In the genomic region with DNA sequence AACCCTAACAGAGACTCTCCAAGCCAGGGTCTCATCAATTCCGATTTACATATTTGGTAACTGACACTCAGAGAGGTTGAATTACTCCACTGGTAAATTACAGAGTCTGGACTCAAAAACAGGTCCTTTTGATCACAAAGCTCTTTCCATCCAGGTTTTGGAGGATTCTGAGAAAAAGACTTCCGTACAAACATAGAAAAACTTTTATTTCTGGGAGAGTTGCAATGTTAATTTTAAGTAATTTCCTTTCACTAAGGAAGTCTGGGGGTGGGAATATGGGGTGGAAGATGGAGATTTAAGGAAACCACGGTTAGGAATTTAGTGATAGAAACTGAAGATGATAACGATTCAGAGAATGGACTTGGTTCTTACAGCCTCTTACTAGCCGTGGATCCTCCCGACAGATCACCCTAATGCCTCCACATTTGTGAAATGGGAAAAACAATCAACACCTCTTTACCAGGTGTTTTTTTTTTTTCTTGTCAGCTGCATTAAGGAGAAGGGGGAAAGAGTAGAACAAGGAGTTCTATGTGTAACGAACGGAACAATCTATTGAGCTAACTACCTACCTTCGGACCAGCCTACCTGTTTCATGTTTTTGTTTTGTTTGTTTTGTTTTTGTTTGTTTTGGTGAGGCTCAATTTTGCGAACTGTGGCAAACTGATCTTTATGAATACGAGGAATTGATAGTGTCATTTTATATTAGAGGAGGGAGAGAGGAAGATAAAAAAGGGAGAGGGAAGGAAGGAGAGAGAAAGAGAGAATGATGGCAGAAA, we compare ENCODE assay signal across 13 cellular contexts. TPM values are rescaled to one million over a fixed set of nuclear protein-coding genes. Genes with fewer than 3 reads are reported as not detected.
DNase-seq lines count a peak whose midpoint lies in the region; ATAC-seq and TF ChIP-seq lines count a peak whose summit lies in the region.
"Had no signal": no experiment of that assay in that cellular context is flagged by ENCODE, and none has a peak within 500 bp of the region (broad histone marks: within the 10 kb centered on the region; RNA-seq: fewer than 3 reads in every experiment).

No MANE protein-coding gene starts in this region.

- TF ChIP-seq POLR2A in tibial nerve (IDR thresholded peaks at IDR 0.05): no peak

- H3K27me3 ChIP-seq in left ventricle myocardium inferior (ENCODE audit: low read depth) (peaks cover 59% of the 10 kb centered on the region), tibial nerve (peaks cover 0 to 57% of the 10 kb centered on the region in 2 donors)
- H3K27me3 ChIP-seq: ascending aorta, SJCRH30 had no signal

- H3K36me3 Mint-ChIP-seq in activated CD8-positive, alpha-beta T cell treated with anti-CD3 and anti-CD28 coated beads, Interleukin-2, amount 10 ng/mL, durations not matched to agents 7 days and 5 days (ENCODE audit: low read depth): no peaks in the 10 kb centered on the region
- peaks cover 0 to 4% (median 0%) of the 10 kb centered on the region in 3 donors for H3K36me3 Mint-ChIP-seq in immature natural killer cell

- CTCF ChIA-PET in activated CD8-positive, alpha-beta T cell treated with anti-CD3 and anti-CD28 coated beads, Interleukin-2, amount 10 ng/mL, durations not matched to agents 7 days and 5 days (lab: Charles Lee): interaction anchor here (0.9 to 4.1 kb wide), 5 partner anchors 17 to 308 kb away, joined by 3 to 23 read pairs (median 4); no protein-coding TSS in a partner anchor

- H3K9me3 Mint-ChIP-seq in activated CD8-positive, alpha-beta T cell treated with anti-CD3 and anti-CD28 coated beads, Interleukin-2, amount 10 ng/mL, durations not matched to agents 7 days and 5 days (ENCODE audit: insufficient read depth): no peaks in the 10 kb centered on the region
- peaks cover 0 to 2% (median 0%) of the 10 kb centered on the region in 6 donors for H3K9me3 Mint-ChIP-seq in immature natural killer cell

- peak overlapping the region; percentile 39 for H3K4me3 Mint-ChIP-seq in activated CD8-positive, alpha-beta T cell treated with anti-CD3 and anti-CD28 coated beads, Interleukin-2, amount 10 ng/mL, durations not matched to agents 7 days and 5 days
- H3K4me3 Mint-ChIP-seq in immature natural killer cell: peak overlapping the region; percentile 45 to 79 (median 68)

- H3K27me3 Mint-ChIP-seq in activated CD8-positive, alpha-beta T cell treated with anti-CD3 and anti-CD28 coated beads, Interleukin-2, amount 10 ng/mL, durations not matched to agents 7 days and 5 days (ENCODE audit: low read depth): peaks cover 53% of the 10 kb centered on the region
- H3K27me3 Mint-ChIP-seq in immature natural killer cell (ENCODE audit: low read depth in 3 of 3): peaks cover 18 to 20% (median 18%) of the 10 kb centered on the region in 3 donors

- no peak for TF ChIP-seq EP300 in tibial nerve (IDR thresholded peaks at IDR 0.05)

- intact Hi-C loops in left ventricle myocardium inferior (cut with micrococcal nuclease) (no loop called here), cardiac septum (cut with DNase I) (loop anchor here (10.0 kb wide), 1 partner anchor 122 kb away; no protein-coding TSS in a partner anchor)

- peaks cover 35% of the 10 kb centered on the region for H3K4me1 ChIP-seq in left ventricle myocardium inferior
- H3K4me1 ChIP-seq in tibial nerve: peaks cover 0 to 25% (median 18%) of the 10 kb centered on the region in 4 donors

- 47 to 48% methylated on average over 11 of the region's 11 CpGs for WGBS in tibial nerve, 2 donors

- no peaks in the 10 kb centered on the region for H3K9me3 ChIP-seq in left ventricle myocardium inferior (replicated peaks)
- no peaks in the 10 kb centered on the region for H3K9me3 ChIP-seq in tibial nerve
- H3K9me3 ChIP-seq: ascending aorta, BLaER1, SJCRH30, spleen had no signal

- H3K36me3 ChIP-seq in left ventricle myocardium inferior (no peaks in the 10 kb centered on the region), tibial nerve (no peaks in the 10 kb centered on the region)
- H3K36me3 ChIP-seq: ascending aorta, BLaER1, SJCRH30, spleen had no signal

- H3K27ac Mint-ChIP-seq in activated CD8-positive, alpha-beta T cell treated with anti-CD3 and anti-CD28 coated beads, Interleukin-2, amount 10 ng/mL, durations not matched to agents 7 days and 5 days: no peak overlapping the region
- no peak overlapping the region for H3K27ac Mint-ChIP-seq in immature natural killer cell

- peaks cover 33% of the 10 kb centered on the region for H3K4me1 Mint-ChIP-seq in activated CD8-positive, alpha-beta T cell treated with anti-CD3 and anti-CD28 coated beads, Interleukin-2, amount 10 ng/mL, durations not matched to agents 7 days and 5 days (ENCODE audit: low read depth)
- H3K4me1 Mint-ChIP-seq in immature natural killer cell: peaks cover 22 to 35% of the 10 kb centered on the region in 2 donors

- H3K4me3 ChIP-seq in left ventricle myocardium inferior (peak overlapping the region; percentile 75), tibial nerve (no peak overlapping the region)
- H3K4me3 ChIP-seq: SJCRH30 had no signal

- TF ChIP-seq CTCF in left ventricle myocardium inferior (IDR thresholded peaks at IDR 0.05; ENCODE audit: borderline replicate concordance): no peak
- TF ChIP-seq CTCF in tibial nerve (IDR thresholded peaks at IDR 0.05): no peak

- DNase-seq in left ventricle myocardium inferior (no peak), cardiac septum (ENCODE audit: low spot score) (no peak), immature natural killer cell (no peak), tibial nerve (ENCODE audit: low spot score in 2 of 2) (no peak), nucleus accumbens (lab: John Stamatoyannopoulos, UW) (no peak), NCI-H748 (lab: John Stamatoyannopoulos, UW; ENCODE audit: unreplicated experiment) (no peak)
- DNase-seq in activated CD8-positive, alpha-beta T cell treated with anti-CD3 and anti-CD28 coated beads, Interleukin-2, amount 10 ng/mL, durations not matched to agents 7 days and 5 days: no peak
- DNase-seq: activated CD4-positive, CD25-positive, alpha-beta regulatory T cell treated with anti-CD3 and anti-CD28 coated beads, Interleukin-2, amount 50 U/mL, for 72 hours; SJCRH30; spleen had no signal

- ATAC-seq in activated CD8-positive, alpha-beta T cell treated with anti-CD3 and anti-CD28 coated beads, Interleukin-2, amount 10 ng/mL, durations not matched to agents 7 days and 5 days: no peak
- ATAC-seq in GM21447 (IDR thresholded peaks at IDR 0.05; ENCODE audit: unreplicated experiment): no peak

- H3K27ac ChIP-seq in left ventricle myocardium inferior (replicated peaks): peak overlapping the region; percentile 90
- no peak overlapping the region for H3K27ac ChIP-seq in tibial nerve
- H3K27ac ChIP-seq: BLaER1, SJCRH30, spleen had no signal

- POLR2A ChIA-PET in activated CD8-positive, alpha-beta T cell treated with anti-CD3 and anti-CD28 coated beads, Interleukin-2, amount 10 ng/mL, durations not matched to agents 7 days and 5 days (lab: Charles Lee): no interaction called here

RNA-seq across cellular contexts. Expression of a gene that starts 1.7 kb away (rescaled TPM):
- total RNA-seq in left ventricle myocardium inferior (101 TPM), cardiac septum (105 TPM), tibial nerve (1 to 10 TPM; 1.3 to 8.7 (median 2.7) TPM)
- under 1 TPM in 1 of 2 experiments, not detected in 1; 0.03 TPM for total RNA-seq in activated CD8-positive, alpha-beta T cell treated with anti-CD3 and anti-CD28 coated beads, Interleukin-2, amount 10 ng/mL, durations not matched to agents 7 days and 5 days
- not detected for polyA plus RNA-seq in immature natural killer cell

Comparison
In these comparisons a context has a peak if more than half of its experiments do, and no peak if none do; other contexts are left out.
1. RNA of a gene that starts 1.7 kb away (total RNA-seq): 105 TPM in cardiac septum (single experiment) and 101 TPM in left ventricle myocardium inferior (single experiment); 1.3 to 8.7 TPM in tibial nerve and 0.03 TPM in activated CD8-positive, alpha-beta T cell treated with anti-CD3 and anti-CD28 coated beads, Interleukin-2, amount 10 ng/mL, durations not matched to agents 7 days and 5 days; every median in the first group is over 10 times any median in the second.